8 cellular contexts compared by ENCODE assay signal in the genomic region with DNA sequence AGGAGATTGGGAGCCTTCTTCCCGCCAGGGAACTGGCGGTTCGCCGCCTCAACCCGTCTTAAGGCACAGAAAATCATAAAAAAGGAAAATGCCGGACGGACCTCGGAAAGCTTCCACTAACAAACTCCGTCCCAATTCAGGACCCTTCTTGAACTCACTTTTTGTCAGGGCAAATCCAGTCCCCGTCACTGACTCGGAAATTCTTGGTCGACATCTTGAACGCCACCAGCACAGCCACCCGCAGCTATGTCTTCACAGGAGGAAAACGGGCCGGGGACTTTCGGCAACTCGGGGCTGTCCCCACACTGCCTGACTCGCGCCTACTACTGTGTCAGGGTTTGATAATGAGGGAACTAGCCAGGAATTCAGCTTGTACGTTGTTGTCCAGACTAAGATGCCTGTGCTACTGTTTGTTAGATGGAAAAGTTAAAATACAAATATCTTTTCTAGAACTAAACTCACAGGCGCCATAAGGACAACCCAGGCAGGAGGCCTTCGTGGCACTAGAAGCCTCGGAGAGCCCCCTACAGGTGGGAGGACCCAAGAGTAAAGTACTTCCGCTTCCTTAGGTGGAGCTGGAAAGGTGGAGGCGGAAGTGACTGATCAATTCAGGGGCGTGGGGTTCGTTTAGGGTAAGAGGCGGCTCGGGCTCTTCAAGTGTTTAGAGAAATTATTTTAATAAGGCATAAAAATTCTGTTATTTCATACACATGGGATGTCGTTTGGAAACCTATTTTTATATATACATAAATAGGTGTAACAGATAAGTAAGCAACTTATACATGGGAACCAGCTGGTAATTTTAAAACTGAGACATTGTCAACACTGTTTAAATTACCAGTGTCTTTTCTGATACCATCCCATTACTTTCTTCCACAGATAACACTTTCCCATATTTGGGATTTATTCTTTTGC. TPM values are rescaled to one million over a fixed set of nuclear protein-coding genes. Genes with fewer than 3 reads are reported as not detected.
DNase-seq lines count a peak whose midpoint lies in the region; ATAC-seq, FAIRE-seq and TF ChIP-seq lines count a peak whose summit lies in the region.

A gene with protein sequence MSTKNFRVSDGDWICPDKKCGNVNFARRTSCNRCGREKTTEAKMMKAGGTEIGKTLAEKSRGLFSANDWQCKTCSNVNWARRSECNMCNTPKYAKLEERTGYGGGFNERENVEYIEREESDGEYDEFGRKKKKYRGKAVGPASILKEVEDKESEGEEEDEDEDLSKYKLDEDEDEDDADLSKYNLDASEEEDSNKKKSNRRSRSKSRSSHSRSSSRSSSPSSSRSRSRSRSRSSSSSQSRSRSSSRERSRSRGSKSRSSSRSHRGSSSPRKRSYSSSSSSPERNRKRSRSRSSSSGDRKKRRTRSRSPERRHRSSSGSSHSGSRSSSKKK (minus strand): TSS at position 254 of the 915 bp plus-strand sequence. CDS start 40 bp downstream, at position 214.

- TF ChIP-seq CTCF in AG10803 (conservative IDR thresholded peaks at IDR 0.05; ENCODE audit: low read length): peak; percentile 77
- TF ChIP-seq CTCF in kidney (IDR thresholded peaks at IDR 0.05; ENCODE audit: borderline replicate concordance, extremely low read depth, insufficient read depth): peak; percentile 52

- H3K36me3 ChIP-seq in kidney (ENCODE audit: control insufficient read depth in 1 of 2, insufficient read depth in 2 of 2, low read length in 2 of 2): peaks cover 1 to 6% of the 10 kb centered on the region in 2 donors

- intact Hi-C loops in kidney (cut with DNase I): no loop called here

- DNase-seq in AG10803 (ENCODE audit: low read depth) (peak; percentile 95), NCI-H446 treated with DMSO at 0.1 percent for 48 hours (lab: John Stamatoyannopoulos, UW) (peak; percentile 97), cerebellum (ENCODE audit: low spot score) (peak; percentile 85), kidney (peak; percentile 93)
- DNase-seq in activated CD4-positive, CD25-positive, alpha-beta regulatory T cell treated with anti-CD3 and anti-CD28 coated beads, Interleukin-2, amount 50 U/mL, for 72 hours: peak; percentile 87
- DNase-seq in stimulated activated CD4-positive, alpha-beta T cell treated with anti-CD3 and anti-CD28 coated beads, Interleukin-15, amount 100 ng/mL, for 48 hours (ENCODE audit: low read depth in 2 of 2): peak; percentile 79 to 82

- ATAC-seq in GM19025 (IDR thresholded peaks at IDR 0.05; ENCODE audit: low read depth, unreplicated experiment): peak; percentile 99
- peak; percentile 99 for ATAC-seq in HG03354 (IDR thresholded peaks at IDR 0.05; ENCODE audit: poor library complexity, severe bottlenecking, unreplicated experiment)

- peaks cover 0 to 11% of the 10 kb centered on the region in 2 donors for H3K4me1 ChIP-seq in kidney (ENCODE audit: control insufficient read depth in 1 of 2, insufficient read depth in 1 of 2, low read depth in 1 of 2, low read length in 2 of 2)

- H3K27ac ChIP-seq in kidney (ENCODE audit: low read depth in 2 of 2, low read length in 2 of 2): peak within 1 kb of the TSS; percentile 83 to 96

- peak; percentile 96 for FAIRE-seq in kidney (lab: Jason Lieb, UNC)

- H3K4me3 ChIP-seq in AG10803 (ENCODE audit: low read length): peak within 1 kb of the TSS; percentile 93
- peak within 1 kb of the TSS; percentile 92 to 97 for H3K4me3 ChIP-seq in kidney (ENCODE audit: low read length in 2 of 2)

- H3K9ac ChIP-seq in kidney (ENCODE audit: low read length in 2 of 2): peak within 1 kb of the TSS; percentile 62 to 95

- no peaks in the 10 kb centered on the region for H3K9me3 ChIP-seq in kidney (ENCODE audit: control insufficient read depth in 1 of 2, low read length in 2 of 2)

RNA-seq across cellular contexts. Expression of the gene that starts here (rescaled TPM):
- 86.8 TPM for total RNA-seq in cerebellum
- total RNA-seq in kidney: 78.8 TPM
- polyA plus RNA-seq in kidney (ENCODE audit: insufficient read depth, low read depth, low replicate concordance): 37.7 TPM

Comparison
In these comparisons a context has a peak if more than half of its experiments do, and no peak if none do; other contexts are left out.
1. Peak in every context shown above with its lines: DNase-seq, ATAC-seq, H3K4me3 ChIP-seq and H3K27ac ChIP-seq.